Comparison of ENCODE assay signal across 19 cellular contexts in the genomic region with DNA sequence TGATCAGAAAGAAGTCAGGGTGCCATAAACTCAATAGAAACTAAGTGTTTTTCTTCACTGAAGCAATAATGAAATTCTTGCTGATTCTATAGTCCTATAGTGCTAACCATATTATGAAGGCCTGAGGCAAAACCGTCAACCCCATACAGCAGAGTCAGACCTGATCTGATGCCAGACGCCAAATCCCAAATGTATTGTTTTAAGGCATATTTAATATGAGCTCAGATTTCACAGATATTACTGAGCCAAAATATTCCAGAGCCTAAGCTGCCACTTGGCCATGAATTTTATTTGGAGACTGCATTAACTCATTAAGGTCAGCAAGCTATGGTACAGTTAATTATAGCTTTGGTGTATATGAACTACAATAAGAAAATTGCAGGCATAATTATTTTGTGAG. TPM values are rescaled to one million over a fixed set of nuclear protein-coding genes. Genes with fewer than 3 reads are reported as not detected.
DNase-seq lines count a peak whose midpoint lies in the region; ATAC-seq and TF ChIP-seq lines count a peak whose summit lies in the region.
"Had no signal": no experiment of that assay in that cellular context is flagged by ENCODE, and none has a peak within 500 bp of the region (broad histone marks: within the 10 kb centered on the region; RNA-seq: fewer than 3 reads in every experiment).

No MANE protein-coding gene starts in this region.

- H4K20me1 ChIP-seq in PC-9 (ENCODE audit: insufficient read depth): no peaks in the 10 kb centered on the region

- POLR2A ChIA-PET in PC-9 (lab: Charles Lee; ENCODE audit: unreplicated experiment) (no interaction called here), RWPE1 (lab: Yijun Ruan, JAX; ENCODE audit: low non-redundant PET) (no interaction called here)

- no peak for ATAC-seq in HG03432 (IDR thresholded peaks at IDR 0.05; ENCODE audit: unreplicated experiment)
- ATAC-seq: CD8-positive, alpha-beta T cell; GM23338; HCT116 had no signal

- intact Hi-C loops in PC-9 (cut with micrococcal nuclease; ENCODE audit: unreplicated experiment): no loop called here

- peak; percentile 26 for DNase-seq in DMS 273 (lab: John Stamatoyannopoulos, UW; ENCODE audit: unreplicated experiment)
- DNase-seq in DMS 273 treated with DMSO at 0.1 percent for 48 hours (lab: John Stamatoyannopoulos, UW): no peak
- peak; percentile 69 for DNase-seq in NCI-H1436 (lab: John Stamatoyannopoulos, UW)
- DNase-seq in NCI-H2171 treated with DMSO at 0.1 percent for 48 hours (lab: John Stamatoyannopoulos, UW): peak; percentile 65
- peak; percentile 47 for DNase-seq in fibroblast of the aortic adventitia (ENCODE audit: low read depth)
- DNase-seq in PC-9: no peak
- DNase-seq in RWPE1 (ENCODE audit: low spot score): no peak
- DNase-seq: CD8-positive, alpha-beta T cell; GDM1; KBM-7; NCI-H2029; NCI-H226; Peyer's patch; SHP77; T-helper 2 cell had no signal

- H3K36me3 ChIP-seq in PC-9 (ENCODE audit: low read depth): no peaks in the 10 kb centered on the region
- H3K36me3 ChIP-seq: Peyer's patch had no signal

- TF ChIP-seq CTCF in fibroblast of the aortic adventitia (IDR thresholded peaks at IDR 0.05; ENCODE audit: insufficient read depth, low read length) (no peak), PC-9 (conservative IDR thresholded peaks at IDR 0.05) (no peak), RWPE1 (conservative IDR thresholded peaks at IDR 0.05; ENCODE audit: low read depth) (no peak)

- H2AFZ ChIP-seq in PC-9: no peak overlapping the region
- H2AFZ ChIP-seq: GM23338 had no signal

- no peaks in the 10 kb centered on the region for H3K27me3 ChIP-seq in PC-9 (ENCODE audit: insufficient read depth, low read depth)
- H3K27me3 ChIP-seq: Peyer's patch had no signal

- no peaks in the 10 kb centered on the region for H3K9me3 ChIP-seq in PC-9 (ENCODE audit: insufficient read depth, low read depth)
- H3K9me3 ChIP-seq: Peyer's patch had no signal

- no TSS peak for BruUV-seq in PC-9 (replicated peaks; lab: Mats Ljungman, UMichigan)

- H3F3A ChIP-seq in PC-9 (ENCODE audit: insufficient read depth, low read depth): no peaks in the 10 kb centered on the region

- no peak overlapping the region for H3K4me2 ChIP-seq in PC-9
- H3K4me2 ChIP-seq: GM23338 had no signal

- H3K4me1 ChIP-seq in PC-9 (replicated peaks; ENCODE audit: insufficient read depth): no peaks in the 10 kb centered on the region
- H3K4me1 ChIP-seq: Peyer's patch had no signal

- CTCF ChIA-PET in PC-9 (lab: Charles Lee): no interaction called here
- CTCF ChIA-PET in RWPE1 (lab: Yijun Ruan, JAX): interaction anchor here (0.6 kb wide), 1 partner anchor 29 kb away, joined by 3 read pairs; no protein-coding TSS in a partner anchor

- H3K27ac ChIP-seq in PC-9 (no peak overlapping the region), RWPE1 (no peak overlapping the region)
- H3K27ac ChIP-seq: 22Rv1, Peyer's patch had no signal

- no peak overlapping the region for H3K4me3 ChIP-seq in fibroblast of the aortic adventitia (ENCODE audit: low read depth, low read length)
- no peak overlapping the region for H3K4me3 ChIP-seq in PC-9
- H3K4me3 ChIP-seq: GM23338, Peyer's patch had no signal

- no peaks in the 10 kb centered on the region for H3K9me2 ChIP-seq in PC-9 (ENCODE audit: insufficient read depth)

- no peaks in the 10 kb centered on the region for H3K79me2 ChIP-seq in PC-9 (ENCODE audit: low read depth)

RNA-seq across cellular contexts. Expression of gene SCN1A, which starts 53.4 kb away (rescaled TPM):
- 0.09 and 0.16 TPM in 2 replicates for total RNA-seq in fibroblast of the aortic adventitia (ENCODE audit: low replicate concordance)
- total RNA-seq in PC-9 (2021): not detected in 2 replicates
- total RNA-seq: CD8-positive, alpha-beta T cell; Peyer's patch had no signal

Comparison
In these comparisons a context has a peak if more than half of its experiments do, and no peak if none do; other contexts are left out.
1. DNase-seq: peak in DMS 273 (single experiment), NCI-H1436 (single experiment), NCI-H2171 treated with DMSO at 0.1 percent for 48 hours (single experiment) and fibroblast of the aortic adventitia (single experiment); none in DMS 273 treated with DMSO at 0.1 percent for 48 hours (single experiment), PC-9 (0 of 2) and RWPE1 (single experiment).